ENCODE assay signal across 8 cellular contexts in the genomic region with DNA sequence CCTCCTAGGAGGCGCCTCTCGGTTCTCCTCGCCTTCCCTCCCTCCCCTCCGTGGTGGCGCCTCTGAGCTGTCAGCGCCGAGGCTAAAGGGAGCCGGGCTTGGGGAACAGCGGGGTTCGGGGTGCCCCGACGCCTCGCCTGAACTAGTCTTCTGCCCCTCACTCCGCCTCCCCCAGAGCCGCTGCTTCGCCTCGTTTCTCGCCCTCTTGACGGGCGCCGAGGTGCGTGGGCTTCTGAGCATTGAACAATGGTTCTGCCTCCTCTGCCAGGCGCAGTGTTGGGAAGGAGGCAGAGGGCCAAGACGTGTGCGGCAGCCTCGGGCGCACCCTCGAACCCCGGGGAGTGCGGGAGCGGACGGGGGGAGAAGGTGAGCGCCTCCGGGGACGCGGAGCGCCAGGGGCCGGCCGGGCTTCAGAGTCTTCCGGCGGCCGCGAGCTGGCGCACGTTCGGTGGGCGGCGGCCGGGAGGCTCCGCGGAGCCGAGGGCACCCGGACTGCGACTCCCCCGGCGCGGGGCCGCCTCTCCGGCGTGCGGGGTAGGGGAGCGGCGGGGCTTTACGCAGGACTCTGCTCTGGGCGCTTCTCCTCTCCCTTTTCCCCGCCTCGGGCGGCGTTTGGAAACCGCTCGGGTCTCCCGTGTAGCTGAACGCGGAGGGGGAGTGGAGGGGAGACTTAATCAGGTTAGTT. TPM values are rescaled to one million over a fixed set of nuclear protein-coding genes. Genes with fewer than 3 reads are reported as not detected.
A peak's percentile ranks its signal among the peaks of the same experiment; 100 is the strongest.
DNase-seq lines count a peak whose midpoint lies in the region; ATAC-seq and TF ChIP-seq lines count a peak whose summit lies in the region.

No MANE protein-coding gene starts in this region.

- H3K9me3 ChIP-seq in SJSA1 (replicated peaks) (no peaks in the 10 kb centered on the region), left lung (no peaks in the 10 kb centered on the region)

- H3K27ac ChIP-seq in SJSA1 (no peak overlapping the region), left lung (peak overlapping the region; percentile 76 to 86)

- ATAC-seq in GM18498 (IDR thresholded peaks at IDR 0.05; ENCODE audit: unreplicated experiment) = peak; percentile 46
- peak; percentile 39 for ATAC-seq in HG03045 (IDR thresholded peaks at IDR 0.05; ENCODE audit: unreplicated experiment)
- peak; percentile 38 for ATAC-seq in left lung

- TF ChIP-seq CTCF in AG04449 (IDR thresholded peaks at IDR 0.05; ENCODE audit: insufficient read depth, low read length, missing control alignments) (no peak), left lung (IDR thresholded peaks at IDR 0.05) (no peak)

- CTCF ChIA-PET in AG04449 (lab: Yijun Ruan, JAX) = interaction anchor here (0.6 kb wide), 1 partner anchor 423 kb away, joined by 3 read pairs; no protein-coding TSS in a partner anchor

- DNase-seq in AG04449 (ENCODE audit: low read depth, low spot score) (no peak), SJSA1 (ENCODE audit: low read depth in 1 of 2, low spot score in 2 of 2) (peak in 1 of 2 experiments; percentile 34), cerebellar cortex (ENCODE audit: low spot score) (peak; percentile 21), left lung (peak; percentile 34 to 81), pons (ENCODE audit: low spot score) (no peak)
- peak; percentile 48 for DNase-seq in stimulated activated CD8-positive, alpha-beta memory T cell treated with anti-CD3 and anti-CD28 coated beads, Interleukin-4, amount 100 ng/mL, for 48 hours

- H3K4me3 ChIP-seq in AG04449 (ENCODE audit: low read depth, low read length) = peak overlapping the region; percentile 66
- H3K4me3 ChIP-seq in SJSA1 = peak overlapping the region; percentile 48
- peak overlapping the region; percentile 70 to 87 for H3K4me3 ChIP-seq in left lung

- POLR2A ChIA-PET in AG04449 (lab: Yijun Ruan, JAX) = interaction anchor here (1.0 kb wide), 1 partner anchor 208 kb away, joined by 3 read pairs; no protein-coding TSS in a partner anchor

- no peaks in the 10 kb centered on the region for H3K36me3 ChIP-seq in SJSA1
- H3K36me3 ChIP-seq in left lung = no peaks in the 10 kb centered on the region

- H3K27me3 ChIP-seq in SJSA1 (replicated peaks) (no peaks in the 10 kb centered on the region), left lung (peaks cover 4 to 62% of the 10 kb centered on the region in 2 donors)

- intact Hi-C loops in left lung (cut with DNase I) = no loop called here

- H3K4me1 ChIP-seq in SJSA1 (replicated peaks) = 0 out of 2 replicates have a peak, but pooled peaks cover 3% of the 10 kb centered on the region
- H3K4me1 ChIP-seq in left lung = peaks cover 0 to 28% of the 10 kb centered on the region in 2 donors

RNA-seq across cellular contexts. Expression of a gene that starts 0.9 kb away (rescaled TPM):
- total RNA-seq in SJSA1 (2014; rRNA removed; shearing (Covaris generic)) = 1.1 and 3.9 TPM in 2 replicates
- total RNA-seq in left lung = 10 to 100 TPM; 19.8 to 20.8 TPM

Comparison
In these comparisons a context has a peak if more than half of its experiments do, and no peak if none do; other contexts are left out.
1. DNase-seq: peak in cerebellar cortex (single experiment), left lung (2 of 2) and stimulated activated CD8-positive, alpha-beta memory T cell treated with anti-CD3 and anti-CD28 coated beads, Interleukin-4, amount 100 ng/mL, for 48 hours (single experiment); none in AG04449 (single experiment) and pons (single experiment).
2. Peak in every context shown above with its lines, with median percentiles within 50 percentile points of each other: H3K4me3 ChIP-seq and ATAC-seq.